15 cellular contexts compared by ENCODE assay signal in genomic region chr14:75793806-75794205, GRCh38.
A peak's percentile ranks its signal among the peaks of the same experiment; 100 is the strongest.
DNase-seq lines count a peak whose midpoint lies in the region; ATAC-seq and TF ChIP-seq lines count a peak whose summit lies in the region.
"Had no signal": no experiment of that assay in that cellular context is flagged by ENCODE, and none has a peak within 500 bp of the region (broad histone marks: within the 10 kb centered on the region; RNA-seq: fewer than 3 reads in every experiment).

No MANE protein-coding gene starts in this region.

- ATAC-seq in T-helper 17 cell (no peak), heart right ventricle (peak in 6 of 8 donors; percentile 51 to 77 (median 66))

- H3K4me3 ChIP-seq in heart right ventricle (no peak overlapping the region), Caco-2 (ENCODE audit: low read depth, low read length) (no peak overlapping the region)
- H3K4me3 ChIP-seq: body of pancreas, spleen had no signal

- WGBS in heart right ventricle, 2 donors, result 67 to 80% methylated on average over 2 of the region's 2 CpGs

- H3K27me3 Mint-ChIP-seq in T-helper 17 cell, result no peaks in the 10 kb centered on the region
- no peaks in the 10 kb centered on the region for H3K27me3 Mint-ChIP-seq in Caco-2 (ENCODE audit: insufficient read depth, unreplicated experiment)
- H3K27me3 Mint-ChIP-seq in activated CD4-positive, alpha-beta T cell treated with anti-CD3 and anti-CD28 coated beads, Interleukin-2, amount 10 ng/mL, durations not matched to agents 24 days and 14 days, result no peaks in the 10 kb centered on the region
- H3K27me3 Mint-ChIP-seq: naive B cell, type B pancreatic cell had no signal

- BruUV-seq in Caco-2 (replicated peaks; lab: Mats Ljungman, UMichigan), result no TSS peak

- H3K27ac Mint-ChIP-seq in T-helper 17 cell (peak overlapping the region; percentile 42), Caco-2 (ENCODE audit: unreplicated experiment) (no peak overlapping the region)
- no peak overlapping the region for H3K27ac Mint-ChIP-seq in activated CD4-positive, alpha-beta T cell treated with anti-CD3 and anti-CD28 coated beads, Interleukin-2, amount 10 ng/mL, durations not matched to agents 24 days and 14 days
- H3K27ac Mint-ChIP-seq: type B pancreatic cell had no signal

- peak in 7 of 9 donors; percentile 6 to 52 (median 37) for TF ChIP-seq CTCF in heart right ventricle (IDR thresholded peaks at IDR 0.05)
- no peak for TF ChIP-seq CTCF in Caco-2 (IDR thresholded peaks at IDR 0.05; ENCODE audit: insufficient read depth in 1 of 2, low read depth in 1 of 2, low read length in 1 of 2, severe bottlenecking in 1 of 2, unreplicated experiment in 1 of 2)

- H3K9me3 ChIP-seq in T-helper 17 cell (ENCODE audit: control insufficient read depth, low read length, poor library complexity, severe bottlenecking) (no peaks in the 10 kb centered on the region), heart right ventricle (peaks cover 0 to 30% (median 0%) of the 10 kb centered on the region in 11 donors), Caco-2 (peaks cover under 1% of the 10 kb centered on the region)
- H3K9me3 ChIP-seq: body of pancreas had no signal

- no peak overlapping the region for H3K4me3 Mint-ChIP-seq in T-helper 17 cell
- no peak overlapping the region for H3K4me3 Mint-ChIP-seq in Caco-2 (ENCODE audit: unreplicated experiment)
- no peak overlapping the region for H3K4me3 Mint-ChIP-seq in activated CD4-positive, alpha-beta T cell treated with anti-CD3 and anti-CD28 coated beads, Interleukin-2, amount 10 ng/mL, durations not matched to agents 24 days and 14 days
- H3K4me3 Mint-ChIP-seq: naive B cell, type B pancreatic cell had no signal

- DNase-seq in NCI-H82 (lab: John Stamatoyannopoulos, UW) (peak; percentile 6), NCI-H82 treated with DMSO at 0.1 percent for 48 hours (lab: John Stamatoyannopoulos, UW; ENCODE audit: unreplicated experiment) (no peak), T-helper 17 cell (no peak), heart right ventricle (peak in 1 of 2 donors; percentile 11), superior temporal gyrus (ENCODE audit: extremely low spot score) (peak; percentile 53), NCI-H187 treated with DMSO at 0.1 percent for 48 hours (lab: John Stamatoyannopoulos, UW) (no peak), Caco-2 (no peak)
- DNase-seq in activated CD4-positive, alpha-beta T cell treated with anti-CD3 and anti-CD28 coated beads, Interleukin-2, amount 10 ng/mL, durations not matched to agents 24 days and 14 days, result no peak
- DNase-seq: naive B cell, NCI-H510A, SIG-M5, spleen had no signal

- H3K9me3 Mint-ChIP-seq in Caco-2 (ENCODE audit: unreplicated experiment), result peaks cover 21% of the 10 kb centered on the region
- peaks cover 1% of the 10 kb centered on the region for H3K9me3 Mint-ChIP-seq in activated CD4-positive, alpha-beta T cell treated with anti-CD3 and anti-CD28 coated beads, Interleukin-2, amount 10 ng/mL, durations not matched to agents 24 days and 14 days

- H3K4me1 ChIP-seq in heart right ventricle (peaks cover 0 to 12% (median 0%) of the 10 kb centered on the region in 9 donors), Caco-2 (no peaks in the 10 kb centered on the region)
- H3K4me1 ChIP-seq: body of pancreas, spleen had no signal

- CTCF ChIA-PET in Caco-2 (lab: Charles Lee), result interaction anchor here (1.5 to 3.1 kb wide), 7 partner anchors 35 to 187 kb away, joined by 6 to 94 read pairs (median 18); partner anchors contain the start of gene TGFB3

- POLR2A ChIA-PET in Caco-2 (lab: Charles Lee), result no interaction called here

- H3K36me3 Mint-ChIP-seq in T-helper 17 cell (ENCODE audit: low read depth), result peaks cover 9% of the 10 kb centered on the region
- H3K36me3 Mint-ChIP-seq in Caco-2 (ENCODE audit: insufficient read depth, unreplicated experiment), result no peaks in the 10 kb centered on the region
- H3K36me3 Mint-ChIP-seq in activated CD4-positive, alpha-beta T cell treated with anti-CD3 and anti-CD28 coated beads, Interleukin-2, amount 10 ng/mL, durations not matched to agents 24 days and 14 days (ENCODE audit: low read depth), result peaks cover 31% of the 10 kb centered on the region

- peaks cover 0 to 21% (median 0%) of the 10 kb centered on the region in 9 donors for H3K36me3 ChIP-seq in heart right ventricle
- H3K36me3 ChIP-seq in Caco-2 (ENCODE audit: control insufficient read depth, insufficient read depth, low read length), result no peaks in the 10 kb centered on the region

- H3K27ac ChIP-seq in heart right ventricle, result peak overlapping the region in 3 of 10 donors; percentile 19 to 37 (median 32)
- H3K27ac ChIP-seq: body of pancreas, spleen, VCaP had no signal

- intact Hi-C loops in heart right ventricle (cut with DNase I), result loop anchor here (1.0 to 10.0 kb wide), 9 partner anchors 82 to 189 kb away; partner anchors contain the start of gene TGFB3 (in 3 of the 10)
- intact Hi-C loops in Caco-2 (cut with micrococcal nuclease; ENCODE audit: unreplicated experiment), result loop anchor here (1.0 kb wide), 3 partner anchors 66 to 188 kb away; no protein-coding TSS in a partner anchor
- intact Hi-C loops in activated CD4-positive, alpha-beta T cell treated with anti-CD3 and anti-CD28 coated beads, Interleukin-2, amount 10 ng/mL, durations not matched to agents 24 days and 14 days (cut with micrococcal nuclease), result no loop called here

- H3K27me3 ChIP-seq in heart right ventricle, result no peaks in the 10 kb centered on the region
- no peaks in the 10 kb centered on the region for H3K27me3 ChIP-seq in Caco-2 (replicated peaks; ENCODE audit: control insufficient read depth, insufficient read depth, low read length)
- H3K27me3 ChIP-seq: body of pancreas, spleen had no signal

- H3K4me1 Mint-ChIP-seq in T-helper 17 cell, result no peaks in the 10 kb centered on the region
- peaks cover 5% of the 10 kb centered on the region for H3K4me1 Mint-ChIP-seq in Caco-2 (ENCODE audit: low read depth, unreplicated experiment)
- H3K4me1 Mint-ChIP-seq in activated CD4-positive, alpha-beta T cell treated with anti-CD3 and anti-CD28 coated beads, Interleukin-2, amount 10 ng/mL, durations not matched to agents 24 days and 14 days, result no peaks in the 10 kb centered on the region
- H3K4me1 Mint-ChIP-seq: naive B cell had no signal

Comparison
In these comparisons a context has a peak if more than half of its experiments do, and no peak if none do; other contexts are left out.
1. DNase-seq: peak in NCI-H82 (single experiment) and superior temporal gyrus (single experiment); none in NCI-H82 treated with DMSO at 0.1 percent for 48 hours (single experiment), T-helper 17 cell (0 of 3), NCI-H187 treated with DMSO at 0.1 percent for 48 hours (single experiment), Caco-2 (0 of 2) and activated CD4-positive, alpha-beta T cell treated with anti-CD3 and anti-CD28 coated beads, Interleukin-2, amount 10 ng/mL, durations not matched to agents 24 days and 14 days (single experiment).
2. CTCF ChIP-seq: peak in heart right ventricle (7 of 9); none in Caco-2 (0 of 2).